15 cellular contexts compared by ENCODE assay signal in the genomic region with DNA sequence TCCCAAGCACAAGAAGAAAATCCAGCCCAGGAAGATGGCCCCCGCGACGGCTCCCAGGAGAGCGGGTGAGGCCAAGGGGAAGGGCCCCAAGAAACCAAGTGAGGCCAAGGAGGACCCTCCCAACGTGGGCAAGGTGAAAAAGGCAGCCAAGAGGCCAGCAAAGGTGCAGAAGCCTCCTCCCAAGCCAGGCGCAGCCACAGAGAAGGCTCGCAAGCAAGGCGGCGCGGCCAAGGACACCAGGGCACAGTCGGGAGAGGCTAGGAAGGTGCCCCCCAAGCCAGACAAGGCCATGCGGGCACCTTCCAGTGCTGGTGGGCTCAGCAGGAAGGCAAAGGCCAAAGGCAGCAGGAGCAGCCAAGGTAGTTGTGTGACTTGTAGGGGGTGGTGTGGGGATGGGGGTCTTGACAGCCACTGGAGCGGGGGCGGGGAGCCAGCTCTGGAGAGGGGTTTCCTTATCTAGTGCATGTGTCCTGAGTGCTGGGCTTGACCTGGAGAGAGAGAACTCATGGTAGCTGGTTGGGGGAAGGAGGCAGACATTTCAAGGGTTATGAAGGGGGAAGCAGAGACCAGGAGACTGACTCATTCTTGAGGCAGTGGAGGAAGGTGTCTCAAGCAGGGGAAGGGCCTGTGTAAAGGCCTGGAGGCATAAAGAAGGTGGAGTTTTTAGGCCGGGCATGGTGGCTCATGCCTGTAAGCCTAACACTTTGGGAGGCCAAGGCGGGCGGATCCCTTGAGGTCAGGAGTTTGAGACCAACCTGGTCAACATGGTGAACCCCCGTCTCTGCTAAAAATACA.
DNase-seq lines count a peak whose midpoint lies in the region; ATAC-seq, FAIRE-seq and TF ChIP-seq lines count a peak whose summit lies in the region.
"Had no signal": no experiment of that assay in that cellular context is flagged by ENCODE, and none has a peak within 500 bp of the region (broad histone marks: within the 10 kb centered on the region; RNA-seq: fewer than 3 reads in every experiment).

No MANE protein-coding gene starts in this region.

- TF ChIP-seq CTCF in choroid plexus epithelial cell (conservative IDR thresholded peaks at IDR 0.05; ENCODE audit: low read depth, low read length): no peak

- ATAC-seq in HG02763 (IDR thresholded peaks at IDR 0.05; ENCODE audit: unreplicated experiment) (no peak), GM18520 (IDR thresholded peaks at IDR 0.05; ENCODE audit: unreplicated experiment) (no peak), HG02973 (IDR thresholded peaks at IDR 0.05; ENCODE audit: unreplicated experiment) (no peak)
- ATAC-seq: naive thymus-derived CD8-positive, alpha-beta T cell had no signal

- no peak overlapping the region for H3K4me3 ChIP-seq in choroid plexus epithelial cell (ENCODE audit: low read depth, low read length)
- H3K4me3 ChIP-seq: transverse colon had no signal

- FAIRE-seq in H54 (lab: Jason Lieb, UNC): no peak

- TF ChIP-seq POLR2A in H54 (IDR thresholded peaks at IDR 0.05; ENCODE audit: low read depth, low read length): no peak

- DNase-seq in H54 (ENCODE audit: insufficient read length, low spot score) (peak; percentile 93), NOMO-1 treated with dmso at 0.1 percent for 144 hours (lab: John Stamatoyannopoulos, UW; ENCODE audit: unreplicated experiment) (peak; percentile 83), choroid plexus epithelial cell (ENCODE audit: low read depth) (peak; percentile 56), non-pigmented ciliary epithelial cell (ENCODE audit: low read depth) (peak; percentile 17), ecto neural progenitor cell (ENCODE audit: low spot score) (no peak)
- DNase-seq: activated T-cell treated with anti-CD3 and anti-CD28 coated beads, Interleukin-2, amount 50 U/mL, for 48 hours; DMS53; immature natural killer cell; naive thymus-derived CD8-positive, alpha-beta T cell; NCI-H1105; SHP77; transverse colon had no signal
